Comparison of ENCODE assay signal across 8 cellular contexts in the genomic region with DNA sequence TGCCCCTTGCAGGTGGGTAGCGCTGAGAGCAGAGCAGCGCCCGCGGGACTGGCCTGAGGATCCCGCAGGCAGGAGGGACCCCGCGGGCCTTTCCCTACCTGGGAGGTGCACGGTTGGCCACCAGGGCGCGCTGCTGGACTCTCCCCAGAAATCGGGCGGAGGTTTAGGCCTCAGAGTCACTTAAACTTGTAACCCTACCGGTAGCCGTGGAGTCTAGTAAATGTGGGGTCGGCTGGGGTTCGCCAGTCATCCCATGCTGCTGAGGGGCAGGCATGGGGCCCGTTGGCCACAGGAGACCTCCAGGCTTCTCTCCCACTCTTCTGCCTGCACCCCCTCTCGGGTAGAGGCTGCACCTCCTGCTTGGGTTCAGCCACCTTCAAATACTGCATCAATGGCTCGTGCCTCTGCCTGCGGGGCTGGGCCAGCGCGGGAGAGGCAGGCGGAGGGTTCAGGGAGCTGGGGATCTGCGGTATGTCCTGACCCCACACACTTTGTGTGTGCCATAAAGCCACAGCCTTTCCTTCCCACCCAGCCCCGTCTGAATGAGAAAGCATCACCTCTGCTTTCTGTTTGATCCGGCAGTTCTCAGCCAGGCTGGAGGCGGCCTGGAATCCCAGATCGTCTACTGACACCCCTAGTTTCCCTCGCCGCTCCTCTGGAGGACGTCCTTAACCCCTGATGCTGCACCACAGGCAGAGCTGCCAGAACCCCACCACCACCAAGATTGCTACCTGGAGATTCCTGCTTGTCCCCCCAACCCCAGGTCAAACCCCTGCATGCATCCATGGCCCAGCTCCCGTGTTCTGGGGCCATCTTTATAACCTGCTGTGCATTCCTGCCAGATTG. TPM values are rescaled to one million over a fixed set of nuclear protein-coding genes. Genes with fewer than 3 reads are reported as not detected.
A peak's percentile ranks its signal among the peaks of the same experiment; 100 is the strongest.
DNase-seq lines count a peak whose midpoint lies in the region; ATAC-seq and TF ChIP-seq lines count a peak whose summit lies in the region.

No MANE protein-coding gene starts in this region.

- H3K27me3 ChIP-seq in BLaER1 treated with 17β-estradiol and CSF1 and Interleukin-3, amounts not matched to agents 10 nM and 100 nM: no peaks in the 10 kb centered on the region

- H3K36me3 Mint-ChIP-seq in natural killer cell: no peaks in the 10 kb centered on the region

- no peak overlapping the region for H3K4me3 ChIP-seq in BLaER1 treated with 17β-estradiol and CSF1 and Interleukin-3, amounts not matched to agents 10 nM and 100 nM

- ATAC-seq in GM19351 (IDR thresholded peaks at IDR 0.05; ENCODE audit: unreplicated experiment) (peak; percentile 95), HG03439 (IDR thresholded peaks at IDR 0.05; ENCODE audit: unreplicated experiment) (peak; percentile 83), natural killer cell (peak; percentile 91 to 94 (median 93))
- peak; percentile 98 for ATAC-seq in stimulated activated naive CD8-positive, alpha-beta T cell treated with anti-CD3 and anti-CD28 coated beads, Interleukin-15, Interleukin-2, amounts not matched to agents 100 U/mL and 50 U/mL, for 24 hours

- H3K4me1 Mint-ChIP-seq in natural killer cell: peaks cover 4 to 10% of the 10 kb centered on the region in 2 donors

- H3K4me3 Mint-ChIP-seq in natural killer cell: no peak overlapping the region

- H3K36me3 ChIP-seq in BLaER1 treated with 17β-estradiol and CSF1 and Interleukin-3, amounts not matched to agents 10 nM and 100 nM: no peaks in the 10 kb centered on the region

- DNase-seq in NOMO-1 treated with dmso at 0.1 percent for 144 hours (lab: John Stamatoyannopoulos, UW; ENCODE audit: unreplicated experiment): peak; percentile 58
- peak; percentile 61 for DNase-seq in activated CD8-positive, alpha-beta memory T cell treated with anti-CD3 and anti-CD28 coated beads, Interleukin-2, amount 50 U/mL, for 1 hour (ENCODE audit: extremely low read depth)
- peak; percentile 80 to 87 for DNase-seq in erythroblast (lab: John Stamatoyannopoulos, UW)
- peak; percentile 83 for DNase-seq in natural killer cell
- peak; percentile 95 for DNase-seq in stimulated activated naive CD8-positive, alpha-beta T cell treated with anti-CD3 and anti-CD28 coated beads, Interleukin-15, Interleukin-2, amounts not matched to agents 100 U/mL and 50 U/mL, for 24 hours

- peak overlapping the region in 1 of 2 donors; percentile 20 for H3K27ac Mint-ChIP-seq in natural killer cell

- peaks cover 0 to 3% of the 10 kb centered on the region in 2 donors for H3K27me3 Mint-ChIP-seq in natural killer cell (ENCODE audit: low read depth in 2 of 2)

- peaks cover 12 to 27% (median 16%) of the 10 kb centered on the region in 10 experiments; a peak in 19 of 20 replicates for H3K4me1 ChIP-seq in BLaER1 treated with 17β-estradiol and CSF1 and Interleukin-3, amounts not matched to agents 10 nM and 100 nM

- peak overlapping the region; percentile 19 to 57 (median 44); a peak in 17 of 22 replicates for H3K9ac ChIP-seq in BLaER1 treated with 17β-estradiol and CSF1 and Interleukin-3, amounts not matched to agents 10 nM and 100 nM

- H4K20me1 ChIP-seq in BLaER1 treated with 17β-estradiol and CSF1 and Interleukin-3, amounts not matched to agents 10 nM and 100 nM: no peaks in the 10 kb centered on the region

- no peaks in the 10 kb centered on the region for H3K9me3 Mint-ChIP-seq in natural killer cell

- peak overlapping the region in 5 of 11 experiments; percentile 18 to 46 (median 36); a peak in 6 of 22 replicates for H3K27ac ChIP-seq in BLaER1 treated with 17β-estradiol and CSF1 and Interleukin-3, amounts not matched to agents 10 nM and 100 nM

- peaks cover 0 to 7% (median 3%) of the 10 kb centered on the region in 11 experiments; a peak in 8 of 22 replicates for H3K9me3 ChIP-seq in BLaER1 treated with 17β-estradiol and CSF1 and Interleukin-3, amounts not matched to agents 10 nM and 100 nM (replicated peaks in 1 of 11)

- no peak for TF ChIP-seq POLR2A in erythroblast (IDR thresholded peaks at IDR 0.05; ENCODE audit: low read length)

- TF ChIP-seq CTCF in natural killer cell (IDR thresholded peaks at IDR 0.05): peak; percentile 88

- peak overlapping the region; percentile 42 to 80 (median 71) for H3K4me2 ChIP-seq in BLaER1 treated with 17β-estradiol and CSF1 and Interleukin-3, amounts not matched to agents 10 nM and 100 nM

- intact Hi-C loops in natural killer cell (cut with micrococcal nuclease): loop anchor here (1.0 to 2.0 kb wide), 3 partner anchors 43 to 341 kb away; partner anchors contain the start of genes AHCYL1 and GSTM1

RNA-seq across cellular contexts. Expression of gene GSTM4, which starts 12.3 kb away (rescaled TPM):
- total RNA-seq in natural killer cell: 10 to 100 TPM; 20.5 to 48.8 (median 47.1) TPM

RNA-seq across cellular contexts. Expression of gene AMPD2, which starts 24.0 kb away (rescaled TPM):
- total RNA-seq in natural killer cell: 100 to 1,000 TPM; 200 to 271 (median 243) TPM

RNA-seq across cellular contexts. Expression of gene GNAT2, which starts 24.2 kb away (rescaled TPM):
- not detected for total RNA-seq in natural killer cell

RNA-seq across cellular contexts. Expression of gene GSTM2, which starts 24.2 kb away (rescaled TPM):
- 100 to 1,000 TPM; 142 to 315 (median 205) TPM for total RNA-seq in natural killer cell

RNA-seq across cellular contexts. Expression of gene GSTM1, which starts 44.0 kb away (rescaled TPM):
- 10 to 100 TPM in 2 of 3 donors, not detected in 1; 31.9 to 34.7 TPM for total RNA-seq in natural killer cell
